ENCODE assay signal across 25 cellular contexts in genomic region chr2:241094172-241094571, GRCh38. TPM values are rescaled to one million over a fixed set of nuclear protein-coding genes. Genes with fewer than 3 reads are reported as not detected.
DNase-seq lines count a peak whose midpoint lies in the region; ATAC-seq, FAIRE-seq and TF ChIP-seq lines count a peak whose summit lies in the region.
"Had no signal": no experiment of that assay in that cellular context is flagged by ENCODE, and none has a peak within 500 bp of the region (broad histone marks: within the 10 kb centered on the region; RNA-seq: fewer than 3 reads in every experiment).

No MANE protein-coding gene starts in this region.

- no peak overlapping the region for H3K14ac ChIP-seq in H1 (ENCODE audit: insufficient read length)

- H3K27me3 ChIP-seq in CD4-positive, alpha-beta T cell (ENCODE audit: control insufficient read depth, insufficient read depth, low read length) = no peaks in the 10 kb centered on the region
- H3K27me3 ChIP-seq in HUES6 (ENCODE audit: control insufficient read depth, insufficient read depth, low read length) = no peaks in the 10 kb centered on the region
- no peaks in the 10 kb centered on the region for H3K27me3 ChIP-seq in H1 (replicated peaks in 1 of 4; ENCODE audit: control insufficient read depth in 3 of 4, extremely low read depth in 1 of 4, insufficient read depth in 3 of 4, low read length in 3 of 4)
- H3K27me3 ChIP-seq in neural progenitor cell = no peaks in the 10 kb centered on the region
- no peaks in the 10 kb centered on the region for H3K27me3 ChIP-seq in PC-3 (ENCODE audit: low read length)
- H3K27me3 ChIP-seq: MG63, tibial artery had no signal

- H3K9ac ChIP-seq in HUES6 (ENCODE audit: low read length) = peak overlapping the region; percentile 12
- no peak overlapping the region for H3K9ac ChIP-seq in H1 (replicated peaks in 1 of 4; ENCODE audit: extremely low read depth in 1 of 4, low read depth in 3 of 4, low read length in 3 of 4)
- peak overlapping the region; percentile 17 for H3K9ac ChIP-seq in neural progenitor cell
- H3K9ac ChIP-seq in PC-3 (ENCODE audit: low read length) = no peak overlapping the region
- H3K9ac ChIP-seq: GM23248 had no signal

- no peak overlapping the region for H3K27ac ChIP-seq in CD4-positive, alpha-beta T cell (ENCODE audit: low read depth, low read length)
- H3K27ac ChIP-seq in HUES6 (ENCODE audit: low read depth, low read length) (no peak overlapping the region), H1 (ENCODE audit: low read depth, low read length) (no peak overlapping the region), neural progenitor cell (peak overlapping the region; percentile 33), PC-3 (ENCODE audit: low read length) (no peak overlapping the region)
- H3K27ac ChIP-seq: GM23248, HL-60, left ventricle myocardium inferior, skin epidermis, tibial artery had no signal

- POLR2A ChIA-PET in CD4-positive, alpha-beta T cell (lab: Charles Lee) = interaction anchor here (1.8 to 4.0 kb wide), 3 partner anchors 8 to 56 kb away, joined by 13 to 55 read pairs (median 14); partner anchors contain the start of genes MTERF4, PASK and PPP1R7
- POLR2A ChIA-PET in H1 (lab: Charles Lee; ENCODE audit: partially characterized antibody) (interaction anchor here (0.7 kb wide), 1 partner anchor 60 kb away, joined by 3 read pairs; no protein-coding TSS in a partner anchor), PC-3 (lab: Charles Lee; ENCODE audit: unreplicated experiment) (no interaction called here)

- H3K36me3 ChIP-seq in HUES6 (ENCODE audit: control insufficient read depth, insufficient read depth, low read length) = peaks cover 79% of the 10 kb centered on the region
- peaks cover 15 to 38% (median 31%) of the 10 kb centered on the region in 4 experiments for H3K36me3 ChIP-seq in H1 (ENCODE audit: control insufficient read depth in 2 of 4, insufficient read depth in 4 of 4, low read length in 3 of 4)
- H3K36me3 ChIP-seq in neural progenitor cell = peaks cover 7% of the 10 kb centered on the region
- H3K36me3 ChIP-seq in PC-3 (ENCODE audit: low read depth, low read length) = no peaks in the 10 kb centered on the region

- FAIRE-seq in H1 (lab: Jason Lieb, UNC) = no peak
- FAIRE-seq: GM12878 had no signal

- no peaks in the 10 kb centered on the region for H3K23me2 ChIP-seq in H1 (ENCODE audit: low read depth, low read length)

- H3K4me3 ChIP-seq in HUES6 (ENCODE audit: low read depth, low read length) (no peak overlapping the region), H1 (ENCODE audit: extremely low read depth in 1 of 4, insufficient read depth in 2 of 4, low read depth in 3 of 4, low read length in 4 of 4) (no peak overlapping the region), neural progenitor cell (no peak overlapping the region), PC-3 (ENCODE audit: low read length) (no peak overlapping the region)
- H3K4me3 ChIP-seq: GM12878, GM23248, left ventricle myocardium inferior, MG63, skin epidermis, tibial artery had no signal

- H3K79me1 ChIP-seq in H1 (ENCODE audit: low read depth, low read length) = peaks cover 2% of the 10 kb centered on the region; the same call in 1 of the 2 replicates

- peaks cover 86% of the 10 kb centered on the region for H3K36me3 Mint-ChIP-seq in CD4-positive, alpha-beta T cell (ENCODE audit: low read depth)
- peaks cover 10% of the 10 kb centered on the region for H3K36me3 Mint-ChIP-seq in neural progenitor cell

- no peaks in the 10 kb centered on the region for H3K9me3 Mint-ChIP-seq in CD4-positive, alpha-beta T cell
- H3K9me3 Mint-ChIP-seq in neural progenitor cell = no peaks in the 10 kb centered on the region
- H3K9me3 Mint-ChIP-seq: activated CD4-positive, alpha-beta T cell treated with anti-CD3 and anti-CD28 coated beads, Interleukin-2, amount 10 ng/mL, durations not matched to agents 24 days and 14 days had no signal

- CTCF ChIA-PET in CD4-positive, alpha-beta T cell (lab: Charles Lee) = interaction anchor here (3.0 to 4.0 kb wide), 2 partner anchors 16 to 56 kb away, joined by 13 to 18 read pairs; partner anchors contain the start of genes PASK and PPP1R7
- CTCF ChIA-PET in H1 (lab: Charles Lee; ENCODE audit: partially characterized antibody) = interaction anchor here (0.7 to 2.5 kb wide), 3 partner anchors 16 to 137 kb away, joined by 3 to 7 read pairs (median 3); no protein-coding TSS in a partner anchor
- CTCF ChIA-PET in PC-3 (lab: Charles Lee) = no interaction called here

- H3K27me3 Mint-ChIP-seq in CD4-positive, alpha-beta T cell = no peaks in the 10 kb centered on the region
- H3K27me3 Mint-ChIP-seq in neural progenitor cell (ENCODE audit: insufficient read depth, low read depth) = no peaks in the 10 kb centered on the region
- H3K27me3 Mint-ChIP-seq: activated CD4-positive, alpha-beta T cell treated with anti-CD3 and anti-CD28 coated beads, Interleukin-2, amount 10 ng/mL, durations not matched to agents 24 days and 14 days had no signal

- H3K9me2 ChIP-seq in PC-3 (replicated peaks; ENCODE audit: low read length) = no peaks in the 10 kb centered on the region

- H3K4me1 Mint-ChIP-seq in CD4-positive, alpha-beta T cell (ENCODE audit: low read depth) = peaks cover 63% of the 10 kb centered on the region
- no peaks in the 10 kb centered on the region for H3K4me1 Mint-ChIP-seq in neural progenitor cell

- H2BK12ac ChIP-seq in H1 (ENCODE audit: low read depth, low read length) = no peak overlapping the region

- WGBS in H1 (ENCODE audit: extremely low coverage in 1 of 2, insufficient coverage in 1 of 2, insufficient read length in 1 of 2, insufficient replicate concordance in 2 of 2, low coverage in 1 of 2, low lambda C conversion rate in 2 of 2, missing lambda C conversion rate in 1 of 2), 2 experiments = 57% methylated on average over 7 of the region's 7 CpGs; no CpG with 5 or more reads in 1 of the 2 experiments

- H3K9me3 ChIP-seq in CD4-positive, alpha-beta T cell (ENCODE audit: control insufficient read depth, low read length) = no peaks in the 10 kb centered on the region
- H3K9me3 ChIP-seq in HUES6 (ENCODE audit: control insufficient read depth, insufficient read depth, low read depth, low read length) (no peaks in the 10 kb centered on the region), H1 (ENCODE audit: insufficient read depth in 2 of 2, low read depth in 1 of 2, low read length in 1 of 2) (no peaks in the 10 kb centered on the region), neural progenitor cell (ENCODE audit: low read depth) (no peaks in the 10 kb centered on the region), PC-3 (ENCODE audit: low read length) (no peaks in the 10 kb centered on the region)
- H3K9me3 ChIP-seq: left ventricle myocardium inferior, MG63, tibial artery had no signal

- no peak overlapping the region for H3K18ac ChIP-seq in H1 (ENCODE audit: extremely low read depth, low read length)

- peak overlapping the region; percentile 95 for H3K27ac Mint-ChIP-seq in CD4-positive, alpha-beta T cell
- H3K27ac Mint-ChIP-seq in neural progenitor cell = no peak overlapping the region

- no peak overlapping the region for H2BK15ac ChIP-seq in H1 (ENCODE audit: low read length)

- peak overlapping the region; percentile 4; the same call in 1 of the 2 replicates for H2BK5ac ChIP-seq in H1 (ENCODE audit: low read depth, low read length)

- H4K5ac ChIP-seq in H1 (ENCODE audit: insufficient read length, low read depth, low read length) = no peak overlapping the region

- no peak overlapping the region for H2BK20ac ChIP-seq in H1 (ENCODE audit: low read length)

- no peak overlapping the region for H2BK120ac ChIP-seq in H1 (replicated peaks; ENCODE audit: low read depth, low read length)

- TF ChIP-seq EP300 in H1 (IDR thresholded peaks at IDR 0.05; ENCODE audit: borderline replicate concordance in 1 of 2, low read depth in 2 of 2, low read length in 2 of 2) = no peak

- ATAC-seq in CD4-positive, alpha-beta T cell (ENCODE audit: poor library complexity) = no peak
- no peak for ATAC-seq in GM18868 (IDR thresholded peaks at IDR 0.05; ENCODE audit: unreplicated experiment)
- no peak for ATAC-seq in HG03521 (IDR thresholded peaks at IDR 0.05; ENCODE audit: unreplicated experiment)
- no peak for ATAC-seq in PC-3
- ATAC-seq: GM12878 had no signal

- no peak for DNase-seq in CD4-positive, alpha-beta T cell
- no peak for DNase-seq in H1 (ENCODE audit: low read depth in 1 of 2, low spot score in 2 of 2)
- peak; percentile 41 for DNase-seq in neural progenitor cell (ENCODE audit: low spot score)
- DNase-seq in DMS114 treated with DMSO at 0.1 percent for 48 hours (lab: John Stamatoyannopoulos, UW; ENCODE audit: unreplicated experiment) = no peak
- DNase-seq in PC-3 = no peak
- DNase-seq: activated CD4-positive, alpha-beta T cell treated with anti-CD3 and anti-CD28 coated beads, Interleukin-2, amount 10 ng/mL, durations not matched to agents 24 days and 14 days; activated CD8-positive, alpha-beta memory T cell treated with anti-CD3 and anti-CD28 coated beads, Interleukin-2, amount 50 U/mL, for 48 hours; activated effector memory CD4-positive, alpha-beta T cell treated with anti-CD3 and anti-CD28 coated beads, Interleukin-2, amount 50 U/mL, for 16 hours; amniotic stem cell; DND-41; glutamatergic neuron; GM23248; left ventricle myocardium inferior; MG63; NCI-H2081 treated with DMSO at 0.1 percent for 48 hours; NCI-H446; stimulated activated naive CD4-positive, alpha-beta T cell treated with Interleukin-2 at 50 U/mL for 16 hours; T-helper 1 cell; tibial artery had no signal

- no TSS peak for BruUV-seq in PC-3 (replicated peaks; lab: Mats Ljungman, UMichigan)

- H3K4me2 ChIP-seq in H1 (ENCODE audit: insufficient read depth in 1 of 2, low read depth in 2 of 2, low read length in 2 of 2) (peak overlapping the region; percentile 2 to 18; a peak in 1 of 4 replicates), neural progenitor cell (no peak overlapping the region), PC-3 (ENCODE audit: low read length) (no peak overlapping the region)

- H3F3A ChIP-seq in neural progenitor cell (ENCODE audit: low read depth) = peaks cover 4% of the 10 kb centered on the region
- H3F3A ChIP-seq in PC-3 (ENCODE audit: low read length, unreplicated experiment) = no peaks in the 10 kb centered on the region

- H3K79me2 ChIP-seq in H1 (ENCODE audit: control insufficient read depth in 1 of 2, insufficient read depth in 2 of 2, low read length in 2 of 2) (peaks cover 0 to 15% of the 10 kb centered on the region in 2 experiments; a peak in 2 of 4 replicates), neural progenitor cell (ENCODE audit: low read depth) (peaks cover 17% of the 10 kb centered on the region), PC-3 (ENCODE audit: low read length) (no peaks in the 10 kb centered on the region)

- H3K56ac ChIP-seq in H1 (replicated peaks; ENCODE audit: insufficient read length, low read depth, low read length) = no peak overlapping the region

- peaks cover 0 to 5% of the 10 kb centered on the region in 2 experiments for H4K20me1 ChIP-seq in H1 (replicated peaks in 1 of 2; ENCODE audit: control insufficient read depth in 1 of 2, insufficient read depth in 2 of 2, low read length in 2 of 2)
- H4K20me1 ChIP-seq in neural progenitor cell (ENCODE audit: low read depth) = peaks cover 15% of the 10 kb centered on the region
- no peaks in the 10 kb centered on the region for H4K20me1 ChIP-seq in PC-3 (ENCODE audit: low read length)

- H4K91ac ChIP-seq in H1 (replicated peaks; ENCODE audit: insufficient read length, low read length) = peak overlapping the region; percentile 7

- H2AFZ ChIP-seq in H1 (ENCODE audit: low read length) (no peak overlapping the region), neural progenitor cell (replicated peaks) (no peak overlapping the region), PC-3 (ENCODE audit: low read length) (no peak overlapping the region)
- H2AFZ ChIP-seq: GM23248 had no signal

- H2AK5ac ChIP-seq in H1 (ENCODE audit: low read depth, low read length) = no peak overlapping the region

- H3K4me3 Mint-ChIP-seq in CD4-positive, alpha-beta T cell = no peak overlapping the region
- H3K4me3 Mint-ChIP-seq in neural progenitor cell = no peak overlapping the region
- H3K4me3 Mint-ChIP-seq: activated CD4-positive, alpha-beta T cell treated with anti-CD3 and anti-CD28 coated beads, Interleukin-2, amount 10 ng/mL, durations not matched to agents 24 days and 14 days had no signal

- no peak for TF ChIP-seq RAD21 in H1 (IDR thresholded peaks at IDR 0.05 in 1 of 2, conservative IDR thresholded peaks at IDR 0.05 in 1 of 2; ENCODE audit: low read depth in 2 of 2, low read length in 2 of 2)

- no peak overlapping the region for H4K8ac ChIP-seq in H1 (ENCODE audit: extremely low read depth, insufficient read depth, low read length)

- no peak for TF ChIP-seq POLR2A in H1 (IDR thresholded peaks at IDR 0.05; ENCODE audit: control extremely low read depth in 1 of 2, low read depth in 2 of 2, low read length in 2 of 2)

- no peak for TF ChIP-seq CTCF in CD4-positive, alpha-beta T cell (IDR thresholded peaks at IDR 0.05)
- TF ChIP-seq CTCF in H1 (IDR thresholded peaks at IDR 0.05; ENCODE audit: control extremely low read depth in 1 of 3, insufficient read depth in 1 of 3, low read depth in 1 of 3, low read length in 3 of 3) (no peak), neural progenitor cell (IDR thresholded peaks at IDR 0.05) (no peak), PC-3 (conservative IDR thresholded peaks at IDR 0.05; ENCODE audit: low read depth, low read length) (no peak)

- H3K4ac ChIP-seq in H1 (replicated peaks; ENCODE audit: insufficient read length, low read depth, low read length) = no peak overlapping the region

- intact Hi-C loops in CD4-positive, alpha-beta T cell (cut with DNase I, micrococcal nuclease) = no loop called here
- intact Hi-C loops in PC-3 (cut with micrococcal nuclease) = no loop called here

- no peak overlapping the region for H3K23ac ChIP-seq in H1 (ENCODE audit: insufficient read length)

- peaks cover 9% of the 10 kb centered on the region; the same call in 1 of the 2 replicates for H3K4me1 ChIP-seq in HUES6 (ENCODE audit: control insufficient read depth, insufficient read depth, low read length)
- peaks cover 0 to 12% (median 6%) of the 10 kb centered on the region in 4 experiments; a peak in 5 of 7 replicates for H3K4me1 ChIP-seq in H1 (replicated peaks in 1 of 4; ENCODE audit: control insufficient read depth in 3 of 4, insufficient read depth in 4 of 4, low read length in 3 of 4)
- H3K4me1 ChIP-seq in neural progenitor cell = no peaks in the 10 kb centered on the region
- no peaks in the 10 kb centered on the region for H3K4me1 ChIP-seq in PC-3 (ENCODE audit: insufficient read depth, low read length)
- H3K4me1 ChIP-seq: left ventricle myocardium inferior, tibial artery had no signal

RNA-seq across cellular contexts. Expression of gene MTERF4, which starts 7.9 kb away (rescaled TPM):
- 10 to 100 TPM; 84.0 to 87.5 TPM for total RNA-seq in CD4-positive, alpha-beta T cell
- 25.8 and 25.9 TPM in 2 replicates for total RNA-seq in H1 (2021; fragmentation: NEBNext Ultra II Directional; extraction: Animal tissue kit (Norgen Biotek cat#: 25700))
- polyA plus RNA-seq in H1 (2011; rRNA removed) = 25.8 and 28.5 TPM in 2 replicates
- 52.9 TPM for polyA plus RNA-seq in H1 (2011; cell fraction: cytosol; rRNA removed)
- polyA plus RNA-seq in H1 (2011; cell fraction: nucleus; rRNA removed) = 50.1 TPM
- 41.8 to 54.8 TPM (median 42.8 TPM) in 4 replicates for polyA plus RNA-seq in H1 (2012, experiment 1 of 2)
- polyA plus RNA-seq in H1 (2012, experiment 2 of 2) = 9.6 TPM
- 17.2 TPM for polyA plus RNA-seq in H1 (2013, experiment 1 of 2)
- 16.0 TPM for polyA plus RNA-seq in H1 (2013, experiment 2 of 2)
- 54.4 and 57.0 TPM in 2 replicates for polyA minus RNA-seq in H1 (2011; rRNA and poly(A)+ RNA removed)
- polyA minus RNA-seq in H1 (2011; cell fraction: cytosol; rRNA and poly(A)+ RNA removed) = 27.4 TPM
- 41.5 TPM for polyA minus RNA-seq in H1 (2011; cell fraction: nucleus; rRNA and poly(A)+ RNA removed)
- 42.2 and 58.1 TPM in 2 replicates for total RNA-seq in neural progenitor cell (ENCODE audit: low replicate concordance)
- total RNA-seq in PC-3 (2014; rRNA removed) = 13.6 and 15.4 TPM in 2 replicates

RNA-seq across cellular contexts. Expression of gene PASK, which starts 55.1 kb away (rescaled TPM):
- total RNA-seq in CD4-positive, alpha-beta T cell = 10 to 100 TPM; 78.0 to 87.9 TPM
- 57.3 and 66.1 TPM in 2 replicates for total RNA-seq in H1 (2021; fragmentation: NEBNext Ultra II Directional; extraction: Animal tissue kit (Norgen Biotek cat#: 25700))
- 20.5 and 26.5 TPM in 2 replicates for polyA plus RNA-seq in H1 (2011; rRNA removed)
- polyA plus RNA-seq in H1 (2011; cell fraction: cytosol; rRNA removed) = 27.6 TPM
- 79.7 TPM for polyA plus RNA-seq in H1 (2011; cell fraction: nucleus; rRNA removed)
- 33.4 to 42.9 TPM (median 37.3 TPM) in 4 replicates for polyA plus RNA-seq in H1 (2012, experiment 1 of 2)
- polyA plus RNA-seq in H1 (2012, experiment 2 of 2) = 15.1 TPM
- 19.8 TPM for polyA plus RNA-seq in H1 (2013, experiment 1 of 2)
- 18.0 TPM for polyA plus RNA-seq in H1 (2013, experiment 2 of 2)
- 45.6 and 47.9 TPM in 2 replicates for polyA minus RNA-seq in H1 (2011; rRNA and poly(A)+ RNA removed)
- 21.8 TPM for polyA minus RNA-seq in H1 (2011; cell fraction: cytosol; rRNA and poly(A)+ RNA removed)
- 36.7 TPM for polyA minus RNA-seq in H1 (2011; cell fraction: nucleus; rRNA and poly(A)+ RNA removed)
- total RNA-seq in neural progenitor cell (ENCODE audit: low replicate concordance) (20.3 and 35.1 TPM in 2 replicates), PC-3 (2014; rRNA removed) (3.1 and 4.1 TPM in 2 replicates)

RNA-seq across cellular contexts. Expression of gene PPP1R7, which starts 56.1 kb away (rescaled TPM):
- total RNA-seq in CD4-positive, alpha-beta T cell = 10 to 100 TPM; 36.4 to 38.2 TPM
- 51.9 and 64.0 TPM in 2 replicates for total RNA-seq in H1 (2021; fragmentation: NEBNext Ultra II Directional; extraction: Animal tissue kit (Norgen Biotek cat#: 25700))
- polyA plus RNA-seq in H1 (2011; rRNA removed) = 18.6 and 22.2 TPM in 2 replicates
- 45.3 TPM for polyA plus RNA-seq in H1 (2011; cell fraction: cytosol; rRNA removed)
- polyA plus RNA-seq in H1 (2011; cell fraction: nucleus; rRNA removed) = 19.2 TPM
- 67.5 to 85.0 TPM (median 71.6 TPM) in 4 replicates for polyA plus RNA-seq in H1 (2012, experiment 1 of 2)
- polyA plus RNA-seq in H1 (2012, experiment 2 of 2) = 49.4 TPM
- 45.2 TPM for polyA plus RNA-seq in H1 (2013, experiment 1 of 2)
- polyA plus RNA-seq in H1 (2013, experiment 2 of 2) = 48.2 TPM
- 14.6 and 15.9 TPM in 2 replicates for polyA minus RNA-seq in H1 (2011; rRNA and poly(A)+ RNA removed)
- 20.7 TPM for polyA minus RNA-seq in H1 (2011; cell fraction: cytosol; rRNA and poly(A)+ RNA removed)
- polyA minus RNA-seq in H1 (2011; cell fraction: nucleus; rRNA and poly(A)+ RNA removed) = 9.3 TPM
- total RNA-seq in neural progenitor cell (ENCODE audit: low replicate concordance) = 40.0 and 52.9 TPM in 2 replicates
- 16.6 and 21.4 TPM in 2 replicates for total RNA-seq in PC-3 (2014; rRNA removed)

Comparison
In these comparisons a context has a peak if more than half of its experiments do, and no peak if none do; other contexts are left out.
1. H3K9ac ChIP-seq: peak in HUES6 (single experiment) and neural progenitor cell (single experiment); none in H1 (0 of 4) and PC-3 (single experiment).
2. H3K4me2 ChIP-seq: peak in H1 (2 of 2); none in neural progenitor cell (single experiment) and PC-3 (single experiment).